Comparison of ENCODE assay signal across 31 cellular contexts in the genomic region with DNA sequence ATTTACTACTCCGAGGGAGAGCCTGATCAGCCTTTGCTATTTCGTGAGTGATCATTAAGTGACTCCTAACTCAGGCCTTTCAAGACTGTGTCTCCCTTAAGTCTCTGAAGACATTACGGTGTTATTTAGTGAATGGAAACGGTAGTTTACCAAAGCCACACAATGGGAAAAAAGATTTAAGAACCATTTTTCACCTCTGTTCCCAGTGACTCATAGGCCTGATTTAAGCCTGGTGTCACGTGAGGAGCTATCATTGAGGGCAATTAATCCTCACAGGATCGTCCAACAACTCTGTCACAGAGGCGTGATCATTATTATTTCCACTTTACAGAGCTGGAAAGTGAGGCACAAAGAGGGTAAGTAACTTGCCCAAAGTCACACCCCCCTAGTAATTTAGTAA. TPM values are rescaled to one million over a fixed set of nuclear protein-coding genes. Genes with fewer than 3 reads are reported as not detected.
"Had no signal": no experiment of that assay in that cellular context is flagged by ENCODE, and none has a peak within 500 bp of the region (broad histone marks: within the 10 kb centered on the region; RNA-seq: fewer than 3 reads in every experiment).

No MANE protein-coding gene starts in this region.

- H3K27me3 Mint-ChIP-seq: effector memory CD8-positive, alpha-beta T cell; stimulated activated naive CD8-positive, alpha-beta T cell treated with anti-CD3 and anti-CD28 coated beads, Interleukin-15, Interleukin-2, amounts not matched to agents 100 ng/mL and 50 ng/mL, for 24 hours; type B pancreatic cell had no signal

- H3K36me3 Mint-ChIP-seq: mesothelial cell of epicardium; naive thymus-derived CD8-positive, alpha-beta T cell; stimulated activated naive B cell treated with anti-CD40 and anti-IgM and Interleukin-4, amounts not matched to agents 10 μg/mL and 1 μg/mL and 100 μg/mL, for 72 hours; type B pancreatic cell had no signal

- H3K4me3 ChIP-seq: heart right ventricle, left lung, mucosa of descending colon, psoas muscle, sigmoid colon, skin epidermis, suprapubic skin, thyroid gland had no signal

- DNase-seq: cortex of kidney; effector memory CD8-positive, alpha-beta T cell; foreskin melanocyte; glutamatergic neuron; heart right ventricle; hippocampal formation; left cardiac atrium; left lung; mesenchymal stem cell; mucosa of descending colon; naive thymus-derived CD8-positive, alpha-beta T cell; nephron progenitor cell; nucleus accumbens; psoas muscle; right cardiac atrium; sigmoid colon; stimulated activated CD4-positive, alpha-beta T cell treated with anti-CD3 and anti-CD28 coated beads, Interleukin-15, amount 100 ng/mL, for 24 hours; stimulated activated CD4-positive, alpha-beta T cell treated with anti-CD3 and anti-CD28 coated beads, Interleukin-2, amount 100 ng/mL, for 48 hours; stimulated activated naive B cell treated with anti-CD40 and anti-IgM and Interleukin-4, amounts not matched to agents 10 μg/mL and 1 μg/mL and 100 μg/mL, for 72 hours; thyroid gland had no signal

- H3K36me3 ChIP-seq: heart right ventricle, left lung, sigmoid colon, suprapubic skin, thyroid gland had no signal

- H3K27ac ChIP-seq: heart right ventricle, left lung, psoas muscle, sigmoid colon, skin epidermis, suprapubic skin, thyroid gland had no signal

- H3K4me1 Mint-ChIP-seq: naive thymus-derived CD8-positive, alpha-beta T cell; nephron progenitor cell; stimulated activated naive B cell treated with anti-CD40 and anti-IgM and Interleukin-4, amounts not matched to agents 10 μg/mL and 1 μg/mL and 100 μg/mL, for 72 hours had no signal

- H3K27me3 ChIP-seq: left lung, sigmoid colon, suprapubic skin, thyroid gland had no signal

- H3K9me3 ChIP-seq: heart right ventricle, left lung, mucosa of descending colon, psoas muscle, sigmoid colon, suprapubic skin, thyroid gland had no signal

- H3K4me3 Mint-ChIP-seq: effector memory CD8-positive, alpha-beta T cell; mesothelial cell of epicardium; naive thymus-derived CD8-positive, alpha-beta T cell; nephron progenitor cell; stimulated activated naive B cell treated with anti-CD40 and anti-IgM and Interleukin-4, amounts not matched to agents 10 μg/mL and 1 μg/mL and 100 μg/mL, for 72 hours; stimulated activated naive CD8-positive, alpha-beta T cell treated with anti-CD3 and anti-CD28 coated beads, Interleukin-15, Interleukin-2, amounts not matched to agents 100 ng/mL and 50 ng/mL, for 24 hours; type B pancreatic cell had no signal

- H3K9me3 Mint-ChIP-seq: nephron progenitor cell; stimulated activated naive CD8-positive, alpha-beta T cell treated with anti-CD3 and anti-CD28 coated beads, Interleukin-15, Interleukin-2, amounts not matched to agents 100 ng/mL and 50 ng/mL, for 24 hours had no signal

- H3K4me1 ChIP-seq: heart right ventricle, left lung, psoas muscle, sigmoid colon, suprapubic skin had no signal

- H3K27ac Mint-ChIP-seq: effector memory CD8-positive, alpha-beta T cell; mesothelial cell of epicardium; naive thymus-derived CD8-positive, alpha-beta T cell; nephron progenitor cell; stimulated activated naive B cell treated with anti-CD40 and anti-IgM and Interleukin-4, amounts not matched to agents 10 μg/mL and 1 μg/mL and 100 μg/mL, for 72 hours; stimulated activated naive CD8-positive, alpha-beta T cell treated with anti-CD3 and anti-CD28 coated beads, Interleukin-15, Interleukin-2, amounts not matched to agents 100 ng/mL and 50 ng/mL, for 24 hours; type B pancreatic cell had no signal

RNA-seq across cellular contexts. Expression of gene C10orf90, which starts 20.3 kb away (rescaled TPM):
- total RNA-seq: dermis microvascular lymphatic vessel endothelial cell; kidney epithelial cell; left lung; lung microvascular endothelial cell; mesothelial cell of epicardium; naive thymus-derived CD8-positive, alpha-beta T cell; osteocyte; renal cortical epithelial cell had no signal
- polyA plus RNA-seq: naive thymus-derived CD8-positive, alpha-beta T cell; right cardiac atrium; urinary bladder had no signal
